ENCODE assay signal across 25 cellular contexts in genomic region chr7:121211253-121211652, GRCh38.
"Had no signal": no experiment of that assay in that cellular context is flagged by ENCODE, and none has a peak within 500 bp of the region (broad histone marks: within the 10 kb centered on the region; RNA-seq: fewer than 3 reads in every experiment).

No MANE protein-coding gene starts in this region.

- H3K27me3 Mint-ChIP-seq: activated naive CD4-positive, alpha-beta T cell treated with anti-CD3 and anti-CD28 coated beads, Interleukin-2, amount 10 ng/mL, durations not matched to agents 7 days and 5 days; dendritic cell treated with granulocyte-macrophage colony-stimulating factor and Interleukin-4, amounts not matched to agents 40 ng/mL and 50 ng/mL, for 4 days; stimulated activated naive CD8-positive, alpha-beta T cell treated with anti-CD3 and anti-CD28 coated beads, Interleukin-15, amount 100 ng/mL, for 72 hours had no signal

- H3K4me3 Mint-ChIP-seq: activated naive CD4-positive, alpha-beta T cell treated with anti-CD3 and anti-CD28 coated beads, Interleukin-2, amount 10 ng/mL, durations not matched to agents 7 days and 5 days; activated T-cell treated with anti-CD3 and anti-CD28 coated beads, Interleukin-2, amount 50 U/mL, for 72 hours; dendritic cell treated with granulocyte-macrophage colony-stimulating factor and Interleukin-4, amounts not matched to agents 40 ng/mL and 50 ng/mL, for 4 days; nephron; stimulated activated naive CD8-positive, alpha-beta T cell treated with anti-CD3 and anti-CD28 coated beads, Interleukin-15, amount 100 ng/mL, for 72 hours had no signal

- FAIRE-seq: endometrium, urothelium cell line had no signal

- H3K36me3 Mint-ChIP-seq: activated naive CD4-positive, alpha-beta T cell treated with anti-CD3 and anti-CD28 coated beads, Interleukin-2, amount 10 ng/mL, durations not matched to agents 7 days and 5 days had no signal

- H3K9me3 ChIP-seq: neutrophil, ovary, prostate gland, transverse colon had no signal

- H3K27ac Mint-ChIP-seq: activated naive CD4-positive, alpha-beta T cell treated with anti-CD3 and anti-CD28 coated beads, Interleukin-2, amount 10 ng/mL, durations not matched to agents 7 days and 5 days; activated T-cell treated with anti-CD3 and anti-CD28 coated beads, Interleukin-2, amount 50 U/mL, for 72 hours; dendritic cell treated with granulocyte-macrophage colony-stimulating factor and Interleukin-4, amounts not matched to agents 40 ng/mL and 50 ng/mL, for 4 days; nephron; stimulated activated naive CD8-positive, alpha-beta T cell treated with anti-CD3 and anti-CD28 coated beads, Interleukin-15, amount 100 ng/mL, for 72 hours had no signal

- H3K36me3 ChIP-seq: cardiac muscle cell, neutrophil, ovary, prostate gland, transverse colon had no signal

- H3K4me3 ChIP-seq: cardiac muscle cell, ovary, prostate gland, transverse colon had no signal

- H3K4me1 Mint-ChIP-seq: activated naive CD4-positive, alpha-beta T cell treated with anti-CD3 and anti-CD28 coated beads, Interleukin-2, amount 10 ng/mL, durations not matched to agents 7 days and 5 days; stimulated activated naive CD8-positive, alpha-beta T cell treated with anti-CD3 and anti-CD28 coated beads, Interleukin-15, amount 100 ng/mL, for 72 hours had no signal

- ATAC-seq: activated T-cell treated with anti-CD3 and anti-CD28 coated beads, Interleukin-2, amount 50 U/mL, for 72 hours; left lobe of liver; stimulated activated naive CD8-positive, alpha-beta T cell treated with anti-CD3 and anti-CD28 coated beads, Interleukin-15, amount 100 ng/mL, for 72 hours had no signal

- DNase-seq: activated CD4-positive, alpha-beta T cell treated with anti-CD3 and anti-CD28 coated beads for 4 hours; activated CD4-positive, alpha-beta T cell treated with anti-CD3 and anti-CD28 coated beads, Interleukin-2, amount 50 U/mL, for 48 hours; activated CD4-positive, CD25-positive, alpha-beta regulatory T cell; activated effector memory CD4-positive, alpha-beta T cell treated with Interleukin-2 at 50 U/mL for 16 hours; activated naive CD4-positive, alpha-beta T cell treated with anti-CD3 and anti-CD28 coated beads, Interleukin-2, amount 10 ng/mL, durations not matched to agents 7 days and 5 days; activated T-cell treated with anti-CD3 and anti-CD28 coated beads, Interleukin-2, amount 50 U/mL, for 72 hours; amygdala; effector CD4-positive, alpha-beta T cell; kidney; mammary epithelial cell; midbrain; ovary; stimulated activated CD4-positive, alpha-beta T cell treated with anti-CD3 and anti-CD28 coated beads, Interleukin-4, amount 100 ng/mL, for 24 hours; stimulated activated naive CD8-positive, alpha-beta T cell treated with anti-CD3 and anti-CD28 coated beads, Interleukin-15, amount 100 ng/mL, for 72 hours; T-helper 1 cell; T-helper 9 cell; transverse colon had no signal

- H3K27me3 ChIP-seq: cardiac muscle cell, neutrophil, ovary, transverse colon had no signal

- H3K27ac ChIP-seq: cardiac muscle cell, neutrophil, ovary, prostate gland, transverse colon had no signal

- H3K4me1 ChIP-seq: prostate gland, transverse colon had no signal
